In the genomic region with DNA sequence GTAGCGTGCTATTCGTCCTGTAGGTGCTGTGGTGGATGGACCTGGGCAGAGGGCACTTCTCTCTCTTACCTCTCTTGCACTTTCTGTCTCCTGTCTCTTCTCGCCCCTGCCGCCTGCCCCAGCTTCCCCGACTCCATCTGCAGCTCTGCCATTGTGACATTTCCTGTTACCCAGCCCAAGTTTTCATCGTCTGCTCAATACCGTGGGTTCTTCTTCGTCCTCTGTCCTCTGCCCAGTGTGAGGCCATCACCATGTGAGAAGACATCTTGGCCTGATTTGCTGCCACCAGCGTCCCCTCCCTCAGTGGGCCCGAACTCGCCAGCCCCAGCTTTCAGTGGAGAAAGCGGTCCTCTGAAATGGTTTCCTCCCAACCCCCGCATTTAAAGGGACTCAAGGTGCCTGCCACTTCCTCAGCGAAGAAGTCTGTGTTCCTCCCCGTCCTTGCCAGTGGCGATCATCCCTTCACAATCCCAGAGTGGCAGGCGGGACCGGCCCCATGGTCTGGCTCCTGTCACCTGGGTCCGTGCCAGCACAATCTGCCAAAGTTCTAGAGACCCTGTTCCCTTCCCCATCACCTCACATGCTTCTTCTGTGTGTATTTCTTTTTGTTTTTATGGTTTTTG, we compare ENCODE assay signal across 9 cellular contexts. TPM values are rescaled to one million over a fixed set of nuclear protein-coding genes. Genes with fewer than 3 reads are reported as not detected.
DNase-seq lines count a peak whose midpoint lies in the region; ATAC-seq and FAIRE-seq lines count a peak whose summit lies in the region.
"Had no signal": no experiment of that assay in that cellular context is flagged by ENCODE, and none has a peak within 500 bp of the region (broad histone marks: within the 10 kb centered on the region; RNA-seq: fewer than 3 reads in every experiment).

No MANE protein-coding gene starts in this region.

- H3K4me3 Mint-ChIP-seq in CD4-positive, CD25-positive, alpha-beta regulatory T cell: peak overlapping the region; percentile 70 to 88 (median 83)
- H3K4me3 Mint-ChIP-seq in activated naive CD4-positive, alpha-beta T cell treated with anti-CD3 and anti-CD28 coated beads, Interleukin-2, amount 10 ng/mL, durations not matched to agents 7 days and 5 days: peak overlapping the region; percentile 49

- H3K36me3 ChIP-seq in CD4-positive, CD25-positive, alpha-beta regulatory T cell (ENCODE audit: control insufficient read depth, insufficient read depth, low read length): peaks cover 12% of the 10 kb centered on the region

- no peaks in the 10 kb centered on the region for H3K9me3 Mint-ChIP-seq in CD4-positive, CD25-positive, alpha-beta regulatory T cell
- no peaks in the 10 kb centered on the region for H3K9me3 Mint-ChIP-seq in activated naive CD4-positive, alpha-beta T cell treated with anti-CD3 and anti-CD28 coated beads, Interleukin-2, amount 10 ng/mL, durations not matched to agents 7 days and 5 days

- peaks cover 5 to 56% (median 29%) of the 10 kb centered on the region in 4 donors for H3K4me1 Mint-ChIP-seq in CD4-positive, CD25-positive, alpha-beta regulatory T cell
- H3K4me1 Mint-ChIP-seq in activated naive CD4-positive, alpha-beta T cell treated with anti-CD3 and anti-CD28 coated beads, Interleukin-2, amount 10 ng/mL, durations not matched to agents 7 days and 5 days: peaks cover 37% of the 10 kb centered on the region

- peak overlapping the region; percentile 94 to 97 (median 97) for H3K27ac Mint-ChIP-seq in CD4-positive, CD25-positive, alpha-beta regulatory T cell
- H3K27ac Mint-ChIP-seq in activated naive CD4-positive, alpha-beta T cell treated with anti-CD3 and anti-CD28 coated beads, Interleukin-2, amount 10 ng/mL, durations not matched to agents 7 days and 5 days: peak overlapping the region; percentile 82

- ATAC-seq in CD4-positive, CD25-positive, alpha-beta regulatory T cell (ENCODE audit: low read depth in 2 of 2): peak; percentile 45 to 48

- H3K4me3 ChIP-seq in CD4-positive, CD25-positive, alpha-beta regulatory T cell (ENCODE audit: low read depth, low read length): peak overlapping the region; percentile 73

- no peaks in the 10 kb centered on the region for H3K9me3 ChIP-seq in CD4-positive, CD25-positive, alpha-beta regulatory T cell (ENCODE audit: control insufficient read depth in 2 of 2, low read length in 2 of 2)

- H3K36me3 Mint-ChIP-seq in CD4-positive, CD25-positive, alpha-beta regulatory T cell: peaks cover 10% of the 10 kb centered on the region
- H3K36me3 Mint-ChIP-seq in activated naive CD4-positive, alpha-beta T cell treated with anti-CD3 and anti-CD28 coated beads, Interleukin-2, amount 10 ng/mL, durations not matched to agents 7 days and 5 days: peaks cover 25% of the 10 kb centered on the region

- CTCF ChIA-PET in activated naive CD4-positive, alpha-beta T cell treated with anti-CD3 and anti-CD28 coated beads, Interleukin-2, amount 10 ng/mL, durations not matched to agents 7 days and 5 days (lab: Charles Lee): interaction anchor here (1.0 to 2.8 kb wide), 6 partner anchors 8 to 384 kb away, joined by 3 to 47 read pairs (median 4); no protein-coding TSS in a partner anchor

- no peaks in the 10 kb centered on the region for H3K27me3 ChIP-seq in CD4-positive, CD25-positive, alpha-beta regulatory T cell (ENCODE audit: control insufficient read depth, insufficient read depth, low read length)

- DNase-seq in CD4-positive, CD25-positive, alpha-beta regulatory T cell: peak in 2 of 3 donors; percentile 32 to 48
- DNase-seq in HK-2 (ENCODE audit: unreplicated experiment) (peak; percentile 16), myocyte (ENCODE audit: low read depth) (peak; percentile 76), GM03348 (ENCODE audit: low spot score) (no peak), frontal cortex (ENCODE audit: low spot score in 2 of 2) (no peak), NCI-H82 treated with DMSO at 0.1 percent for 48 hours (lab: John Stamatoyannopoulos, UW; ENCODE audit: unreplicated experiment) (no peak), NCI-H345 (lab: John Stamatoyannopoulos, UW) (no peak)
- DNase-seq in activated naive CD4-positive, alpha-beta T cell treated with anti-CD3 and anti-CD28 coated beads, Interleukin-2, amount 10 ng/mL, durations not matched to agents 7 days and 5 days: peak; percentile 52
- DNase-seq: activated CD8-positive, alpha-beta memory T cell treated with anti-CD3 and anti-CD28 coated beads for 24 hours had no signal

- H3K4me1 ChIP-seq in CD4-positive, CD25-positive, alpha-beta regulatory T cell (ENCODE audit: control insufficient read depth, insufficient read depth, low read length, poor library complexity, severe bottlenecking): peaks cover 22% of the 10 kb centered on the region

- H3K27me3 Mint-ChIP-seq in CD4-positive, CD25-positive, alpha-beta regulatory T cell: peaks cover 5% of the 10 kb centered on the region
- peaks cover 11% of the 10 kb centered on the region for H3K27me3 Mint-ChIP-seq in activated naive CD4-positive, alpha-beta T cell treated with anti-CD3 and anti-CD28 coated beads, Interleukin-2, amount 10 ng/mL, durations not matched to agents 7 days and 5 days

- FAIRE-seq in frontal cortex (lab: Jason Lieb, UNC): no peak

- H3K27ac ChIP-seq in CD4-positive, CD25-positive, alpha-beta regulatory T cell (ENCODE audit: insufficient read depth, low read length, poor library complexity, severe bottlenecking): peak overlapping the region; percentile 65

RNA-seq across cellular contexts. Expression of gene TGOLN2, which starts 18.0 kb away (rescaled TPM):
- total RNA-seq in CD4-positive, CD25-positive, alpha-beta regulatory T cell: 168 TPM
- 10 to 100 TPM; 51.3 to 62.7 (median 62.1) TPM for polyA plus RNA-seq in CD4-positive, CD25-positive, alpha-beta regulatory T cell
- total RNA-seq in myocyte: 78.3 and 88.1 TPM in 2 replicates
- 92.8 TPM for polyA plus RNA-seq in myocyte (2012)
- 30.6 TPM for total RNA-seq in frontal cortex

RNA-seq across cellular contexts. Expression of gene RETSAT, which starts 44.5 kb away (rescaled TPM):
- 32.4 TPM for total RNA-seq in CD4-positive, CD25-positive, alpha-beta regulatory T cell
- 10 to 100 TPM; 13.8 to 18.1 (median 15.8) TPM for polyA plus RNA-seq in CD4-positive, CD25-positive, alpha-beta regulatory T cell
- total RNA-seq in myocyte (37.4 and 39.9 TPM in 2 replicates), frontal cortex (11.8 TPM)
- 47.2 TPM for polyA plus RNA-seq in myocyte (2012)

RNA-seq across cellular contexts. Expression of gene ELMOD3, which starts 44.8 kb away (rescaled TPM):
- 21.5 TPM for total RNA-seq in CD4-positive, CD25-positive, alpha-beta regulatory T cell
- 10 to 100 TPM; 13.5 to 16.3 (median 15.4) TPM for polyA plus RNA-seq in CD4-positive, CD25-positive, alpha-beta regulatory T cell
- 19.4 and 28.6 TPM in 2 replicates for total RNA-seq in myocyte
- 23.8 TPM for polyA plus RNA-seq in myocyte (2012)
- total RNA-seq in frontal cortex: 17.1 TPM

Comparison
In these comparisons a context has a peak if more than half of its experiments do, and no peak if none do; other contexts are left out.
1. DNase-seq: peak in CD4-positive, CD25-positive, alpha-beta regulatory T cell (2 of 3), HK-2 (single experiment), activated naive CD4-positive, alpha-beta T cell treated with anti-CD3 and anti-CD28 coated beads, Interleukin-2, amount 10 ng/mL, durations not matched to agents 7 days and 5 days (single experiment) and myocyte (single experiment); none in GM03348 (single experiment), frontal cortex (0 of 2), NCI-H82 treated with DMSO at 0.1 percent for 48 hours (single experiment) and NCI-H345 (single experiment).